8 cellular contexts compared by ENCODE assay signal in the genomic region with DNA sequence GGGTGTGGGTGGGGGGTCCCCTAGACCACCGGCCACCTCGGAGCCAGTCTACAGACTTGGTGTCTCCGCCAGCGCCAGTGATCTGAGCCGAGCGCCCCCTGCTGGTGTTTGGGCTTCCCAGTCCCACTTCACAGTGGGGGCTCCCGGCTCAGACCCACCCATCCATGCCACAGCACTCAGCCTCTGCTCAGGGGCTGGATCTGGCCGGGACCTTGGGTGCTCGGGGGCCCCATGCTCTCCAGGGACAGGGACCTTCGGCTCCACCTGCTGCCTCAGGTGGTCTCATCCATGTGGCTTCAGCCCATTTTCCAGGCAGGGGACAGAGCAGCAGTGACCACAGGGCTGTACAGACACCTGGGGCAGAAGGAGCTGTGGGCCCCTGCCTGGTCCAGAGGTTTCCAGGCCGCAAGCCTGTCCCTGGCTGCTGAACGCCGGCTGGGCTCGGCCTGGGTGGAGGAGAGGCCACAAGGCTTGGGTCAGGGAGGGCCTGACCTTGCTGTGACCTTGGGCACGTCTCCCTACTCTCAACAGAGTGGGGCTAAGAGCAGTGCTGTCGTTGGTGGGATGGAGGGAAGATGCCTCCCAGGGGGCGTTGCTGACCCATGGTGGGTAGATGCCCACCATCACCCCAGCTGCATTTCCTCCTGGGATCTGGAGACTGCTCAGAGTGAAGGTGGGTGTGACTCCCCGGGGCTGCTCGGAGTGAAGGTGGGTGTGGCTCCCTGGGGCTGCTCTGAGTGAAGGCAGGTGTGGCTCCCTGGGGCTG.
A peak's percentile ranks its signal among the peaks of the same experiment; 100 is the strongest.
DNase-seq lines count a peak whose midpoint lies in the region; ATAC-seq and TF ChIP-seq lines count a peak whose summit lies in the region.

No MANE protein-coding gene starts in this region.

- intact Hi-C loops in upper lobe of right lung (cut with DNase I): no loop called here

- no peaks in the 10 kb centered on the region for H3K27me3 ChIP-seq in upper lobe of right lung

- peaks cover 2% of the 10 kb centered on the region for H3K4me1 ChIP-seq in upper lobe of right lung

- TF ChIP-seq CTCF in upper lobe of right lung (IDR thresholded peaks at IDR 0.05): peak; percentile 54

- no peaks in the 10 kb centered on the region for H3K9me3 ChIP-seq in upper lobe of right lung

- peak; percentile 14 for DNase-seq in stimulated activated naive CD4-positive, alpha-beta T cell treated with Interleukin-2 at 50 U/mL for 16 hours (lab: John Stamatoyannopoulos, UW)
- no peak for DNase-seq in stimulated activated naive CD4-positive, alpha-beta T cell (lab: John Stamatoyannopoulos, UW)
- peak; percentile 70 for DNase-seq in activated CD8-positive, alpha-beta memory T cell treated with anti-CD3 and anti-CD28 coated beads for 24 hours
- peak; percentile 60 for DNase-seq in left kidney (ENCODE audit: low read depth, low spot score)
- DNase-seq in upper lobe of right lung: no peak
- DNase-seq in medulla oblongata (ENCODE audit: extremely low spot score): no peak
- no peak for DNase-seq in AG08395 (ENCODE audit: low spot score)

- ATAC-seq in upper lobe of right lung (peak; percentile 5), HG02798 (IDR thresholded peaks at IDR 0.05; ENCODE audit: poor library complexity, unreplicated experiment) (no peak)

- H3K4me3 ChIP-seq in upper lobe of right lung: no peak overlapping the region

- no peaks in the 10 kb centered on the region for H3K36me3 ChIP-seq in upper lobe of right lung

- no peak overlapping the region for H3K27ac ChIP-seq in upper lobe of right lung

Comparison
In these comparisons a context has a peak if more than half of its experiments do, and no peak if none do; other contexts are left out.
1. DNase-seq: peak in stimulated activated naive CD4-positive, alpha-beta T cell treated with Interleukin-2 at 50 U/mL for 16 hours (single experiment), activated CD8-positive, alpha-beta memory T cell treated with anti-CD3 and anti-CD28 coated beads for 24 hours (single experiment) and left kidney (single experiment); none in stimulated activated naive CD4-positive, alpha-beta T cell (0 of 6), upper lobe of right lung (single experiment), medulla oblongata (single experiment) and AG08395 (single experiment).